28 cellular contexts compared by ENCODE assay signal in the genomic region with DNA sequence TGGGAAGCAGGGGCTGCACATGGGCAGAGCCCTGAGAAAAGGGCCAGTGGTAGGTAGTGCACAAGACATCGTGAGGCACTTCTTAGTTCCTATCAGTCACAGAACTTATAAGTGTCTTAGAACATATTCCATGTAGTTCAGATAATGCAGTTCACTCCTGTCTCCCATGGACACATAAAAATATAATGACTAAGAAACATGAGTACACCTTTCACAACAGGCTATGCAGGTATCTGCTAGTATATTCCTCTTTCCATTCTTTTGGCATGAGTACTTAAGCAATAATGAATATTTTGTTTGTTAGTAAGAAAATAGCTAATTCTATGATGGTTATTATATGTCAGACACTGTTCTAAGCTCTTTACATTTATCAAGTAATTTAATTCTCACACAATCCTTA.
"Had no signal": no experiment of that assay in that cellular context is flagged by ENCODE, and none has a peak within 500 bp of the region (broad histone marks: within the 10 kb centered on the region; RNA-seq: fewer than 3 reads in every experiment).

No MANE protein-coding gene starts in this region.

- H3K9me3 ChIP-seq: colonic mucosa, esophagus squamous epithelium had no signal

- H3K27me3 ChIP-seq: brain microvascular endothelial cell, cardiac muscle cell, colonic mucosa, esophagus squamous epithelium had no signal

- H3K36me3 ChIP-seq: brain microvascular endothelial cell, cardiac muscle cell, colonic mucosa, esophagus squamous epithelium had no signal

- H3K4me3 ChIP-seq: cardiac muscle cell, colonic mucosa, dorsolateral prefrontal cortex, esophagus squamous epithelium had no signal

- ATAC-seq: activated T-helper 17 cell treated with anti-CD3 and anti-CD28 coated beads, Interleukin-2, amount 50 U/mL, for 72 hours; WTC11 had no signal

- H3K4me1 ChIP-seq: colonic mucosa, esophagus squamous epithelium had no signal

- H3K27ac ChIP-seq: brain microvascular endothelial cell, cardiac muscle cell, colonic mucosa, dorsolateral prefrontal cortex, esophagus squamous epithelium, VCaP had no signal

- DNase-seq: activated CD4-positive, alpha-beta memory T cell treated with anti-CD3 and anti-CD28 coated beads, Interleukin-2, amount 10 ng/mL, durations not matched to agents 7 days and 5 days; activated CD4-positive, alpha-beta T cell treated with anti-CD3 and anti-CD28 coated beads for 1 hour; activated CD4-positive, alpha-beta T cell treated with anti-CD3 and anti-CD28 coated beads for 4 hours; activated CD4-positive, alpha-beta T cell treated with anti-CD3 and anti-CD28 coated beads, Interleukin-2, amount 10 ng/mL, durations not matched to agents 7 days and 5 days; activated CD4-positive, alpha-beta T cell treated with anti-CD3 and anti-CD28 coated beads, Interleukin-2, amount 50 U/mL, for 4 hours; activated CD8-positive, alpha-beta memory T cell treated with anti-CD3 and anti-CD28 coated beads, Interleukin-2, amount 50 U/mL, for 48 hours; activated effector memory CD4-positive, alpha-beta T cell treated with Interleukin-2 at 50 U/mL for 16 hours; activated gamma-delta T cell treated with Interleukin-2 at 50 U/mL for 16 hours; activated naive CD4-positive, alpha-beta T cell treated with anti-CD3 and anti-CD28 coated beads, Interleukin-2, amount 50 U/mL, for 16 hours; activated naive CD4-positive, alpha-beta T cell treated with Interleukin-2 at 50 U/mL for 16 hours; activated T-cell treated with anti-CD3 and anti-CD28 coated beads for 4 hours; activated T-cell treated with anti-CD3 and anti-CD28 coated beads, Interleukin-2, amount 50 U/mL, for 24 hours; amniotic stem cell; anterior cingulate cortex; brain microvascular endothelial cell; central memory CD4-positive, alpha-beta T cell; cerebellar nuclear complex; colonic mucosa; dorsolateral prefrontal cortex; effector memory CD4-positive, alpha-beta T cell; endodermal cell; esophagus squamous epithelium; head of caudate nucleus; T-helper 2 cell had no signal
